ENCODE assay signal across 1 cellular context in genomic region chr22:32512267-32512982, GRCh38.
TF ChIP-seq lines count a peak whose summit lies in the region.

No MANE protein-coding gene starts in this region.

TF ChIP-seq in HepG2, 621 proteins besides CTCF, POLR2A, EP300 and RAD21 (continued from another document):
- TF ChIP-seq ZBTB49 (CRISPR knock-in tag; IDR thresholded peaks at IDR 0.05; ENCODE audit: borderline replicate concordance) (no peak), FOXA1 (IDR thresholded peaks at IDR 0.05) (no peak), FOXA1 (CRISPR knock-in tag; IDR thresholded peaks at IDR 0.05) (no peak), ZNF567 (CRISPR knock-in tag; IDR thresholded peaks at IDR 0.05; ENCODE audit: borderline replicate concordance) (no peak), MTA1 (CRISPR knock-in tag; IDR thresholded peaks at IDR 0.05; ENCODE audit: borderline replicate concordance) (peak; percentile 39; the same call in 1 of the 2 replicates), ZFY (CRISPR knock-in tag; IDR thresholded peaks at IDR 0.05) (no peak), JARID2 (CRISPR knock-in tag; IDR thresholded peaks at IDR 0.05; ENCODE audit: insufficient replicate concordance) (no peak), E2F2 (CRISPR knock-in tag; IDR thresholded peaks at IDR 0.05; ENCODE audit: borderline replicate concordance) (no peak), ISL2 (CRISPR knock-in tag; IDR thresholded peaks at IDR 0.05) (peak; percentile 80), HNRNPK (IDR thresholded peaks at IDR 0.05; ENCODE audit: low read depth, low read length, poor library complexity, severe bottlenecking) (no peak), CBX1 (IDR thresholded peaks at IDR 0.05; ENCODE audit: low read depth) (no peak), GLI4 (CRISPR knock-in tag; IDR thresholded peaks at IDR 0.05; ENCODE audit: borderline replicate concordance) (no peak), SOX13 (IDR thresholded peaks at IDR 0.05) (peak; percentile 73), SOX13 (CRISPR knock-in tag; conservative IDR thresholded peaks at IDR 0.05 in 1 of 2, IDR thresholded peaks at IDR 0.05 in 1 of 2) (peak in 1 of 2 experiments; percentile 87; a peak in 2 of 4 replicates), ZSCAN22 (CRISPR knock-in tag; IDR thresholded peaks at IDR 0.05) (no peak), ERF (CRISPR knock-in tag; IDR thresholded peaks at IDR 0.05) (no peak), ELF3 (CRISPR knock-in tag; IDR thresholded peaks at IDR 0.05) (peak; percentile 55; the same call in 1 of the 2 replicates), PRDM4 (CRISPR knock-in tag; IDR thresholded peaks at IDR 0.05; ENCODE audit: borderline replicate concordance) (no peak), ZBTB20 (CRISPR knock-in tag; IDR thresholded peaks at IDR 0.05; ENCODE audit: borderline replicate concordance, low read depth) (peak; percentile 86; the same call in 1 of the 2 replicates), EED (CRISPR knock-in tag; IDR thresholded peaks at IDR 0.05) (no peak), NFYC (CRISPR knock-in tag; IDR thresholded peaks at IDR 0.05) (no peak), ZNF17 (CRISPR knock-in tag; IDR thresholded peaks at IDR 0.05) (no peak), CEBPG (CRISPR knock-in tag; IDR thresholded peaks at IDR 0.05) (peak; percentile 85), SNAI1 (CRISPR knock-in tag; IDR thresholded peaks at IDR 0.05; ENCODE audit: borderline replicate concordance) (no peak), CCAR2 (optimal IDR thresholded peaks at IDR 0.05; ENCODE audit: low read depth, low read length) (no peak), KLF6 (CRISPR knock-in tag; IDR thresholded peaks at IDR 0.05) (no peak), ATF7 (IDR thresholded peaks at IDR 0.05) (no peak), ATF7 (CRISPR knock-in tag; IDR thresholded peaks at IDR 0.05) (no peak), ZNF251 (CRISPR knock-in tag; IDR thresholded peaks at IDR 0.05) (no peak), ZZZ3 (CRISPR knock-in tag; IDR thresholded peaks at IDR 0.05; ENCODE audit: borderline replicate concordance) (no peak), IRF1 (CRISPR knock-in tag; IDR thresholded peaks at IDR 0.05; ENCODE audit: low read depth) (no peak), MXD4 (CRISPR knock-in tag; IDR thresholded peaks at IDR 0.05) (no peak), ZC3H13 (CRISPR knock-in tag; IDR thresholded peaks at IDR 0.05) (no peak), GRHL1 (CRISPR knock-in tag; conservative IDR thresholded peaks at IDR 0.05) (no peak), ZNF350 (CRISPR knock-in tag; IDR thresholded peaks at IDR 0.05; ENCODE audit: borderline replicate concordance, low read depth) (no peak), ZNF512 (CRISPR knock-in tag; IDR thresholded peaks at IDR 0.05) (no peak), ZNF597 (CRISPR knock-in tag; IDR thresholded peaks at IDR 0.05) (no peak), PITX1 (CRISPR knock-in tag; IDR thresholded peaks at IDR 0.05) (peak; percentile 89), KLF9 (CRISPR knock-in tag; IDR thresholded peaks at IDR 0.05; ENCODE audit: low read depth) (no peak), ZFP36L1 (CRISPR knock-in tag; IDR thresholded peaks at IDR 0.05) (no peak), PAXIP1 (CRISPR knock-in tag; conservative IDR thresholded peaks at IDR 0.05) (peak; percentile 99), GZF1 (CRISPR knock-in tag; IDR thresholded peaks at IDR 0.05) (no peak), FOXK1 (CRISPR knock-in tag; IDR thresholded peaks at IDR 0.05; ENCODE audit: borderline replicate concordance, low read depth) (peak; percentile 69; the same call in 1 of the 2 replicates), ZNF275 (CRISPR knock-in tag; IDR thresholded peaks at IDR 0.05; ENCODE audit: borderline replicate concordance) (no peak), POLR2G (IDR thresholded peaks at IDR 0.05; ENCODE audit: low read depth, low read length) (no peak), HNRNPH1 (optimal IDR thresholded peaks at IDR 0.05; ENCODE audit: low read depth, low read length) (no peak)
TF ChIP-seq in HepG2: peak in this region for 158.
